28 cellular contexts compared by ENCODE assay signal in genomic region chr18:51617167-51617566, GRCh38.
DNase-seq lines count a peak whose midpoint lies in the region; ATAC-seq, FAIRE-seq and TF ChIP-seq lines count a peak whose summit lies in the region.
"Had no signal": no experiment of that assay in that cellular context is flagged by ENCODE, and none has a peak within 500 bp of the region (broad histone marks: within the 10 kb centered on the region; RNA-seq: fewer than 3 reads in every experiment).

No MANE protein-coding gene starts in this region.

- peak; percentile 62 for ATAC-seq in foreskin keratinocyte
- no peak for ATAC-seq in HepG2
- no peak for ATAC-seq in HG02981 (IDR thresholded peaks at IDR 0.05; ENCODE audit: unreplicated experiment)
- no peak for ATAC-seq in psoas muscle
- no peak for ATAC-seq in HG03378 (IDR thresholded peaks at IDR 0.05; ENCODE audit: unreplicated experiment)
- ATAC-seq: activated CD8-positive, alpha-beta T cell treated with anti-CD3 and anti-CD28 coated beads for 36 hours; gastroesophageal sphincter had no signal

- H3K9me3 ChIP-seq in HepG2 (ENCODE audit: low read length): no peaks in the 10 kb centered on the region
- H3K9me3 ChIP-seq in psoas muscle: no peaks in the 10 kb centered on the region
- H3K9me3 ChIP-seq: gastroesophageal sphincter, Peyer's patch, suprapubic skin, upper lobe of right lung had no signal

- in situ Hi-C loops in HepG2 (cut with HindIII; ENCODE audit: extremely low pct_ligation_motif_present, low pct_unique_long_range_greater_than_20kb): no loop called here

- 24% methylated on average over 4 of the region's 4 CpGs for WGBS in HepG2 (ENCODE audit: low lambda C conversion rate)
- WGBS in psoas muscle, 3 donors: 38 to 51% (median 46%) methylated on average over 4 of the region's 4 CpGs

- no peaks in the 10 kb centered on the region for H3K79me2 ChIP-seq in HepG2 (ENCODE audit: insufficient read depth, low read length)
- H3K79me2 ChIP-seq: hepatocyte had no signal

- POLR2A ChIA-PET in HepG2 (lab: Yijun Ruan, JAX): no interaction called here

- no TSS peak for BruUV-seq in HepG2 (replicated peaks; lab: Mats Ljungman, UMichigan)

- no peak for TF ChIP-seq EP300 in HepG2 (IDR thresholded peaks at IDR 0.05; ENCODE audit: low read depth in 2 of 2, low read length in 2 of 2)
- TF ChIP-seq EP300 in HepG2 (CRISPR knock-in tag; IDR thresholded peaks at IDR 0.05; ENCODE audit: borderline replicate concordance): no peak

- H3K9ac ChIP-seq in HepG2 (ENCODE audit: insufficient read depth, low read depth, low read length): no peak overlapping the region
- H3K9ac ChIP-seq: KMS-11 had no signal

- no peaks in the 10 kb centered on the region for H4K20me1 ChIP-seq in HepG2 (ENCODE audit: insufficient read depth, low read length)

- CTCF ChIA-PET in HepG2 (lab: Yijun Ruan, JAX; ENCODE audit: low intra/inter-chr PET ratio, low total read pairs): no interaction called here

- no peak overlapping the region for H3K4me2 ChIP-seq in HepG2 (ENCODE audit: low read depth, low read length)
- H3K4me2 ChIP-seq: hepatocyte, KMS-11 had no signal

- H3K4me1 ChIP-seq in foreskin keratinocyte (peaks cover 37% of the 10 kb centered on the region), HepG2 (ENCODE audit: insufficient read depth, low read length) (no peaks in the 10 kb centered on the region), psoas muscle (no peaks in the 10 kb centered on the region)
- H3K4me1 ChIP-seq: Peyer's patch, suprapubic skin, upper lobe of right lung had no signal

- no peak for TF ChIP-seq POLR2A in HepG2 (IDR thresholded peaks at IDR 0.05; ENCODE audit: insufficient read depth in 1 of 2, low read depth in 2 of 2, low read length in 2 of 2)

- no peak for TF ChIP-seq CTCF in foreskin keratinocyte (conservative IDR thresholded peaks at IDR 0.05)
- TF ChIP-seq CTCF in HepG2 (CRISPR knock-in tag; IDR thresholded peaks at IDR 0.05): no peak
- TF ChIP-seq CTCF in psoas muscle (IDR thresholded peaks at IDR 0.05): no peak

- TF ChIP-seq RAD21 in HepG2 (CRISPR knock-in tag; IDR thresholded peaks at IDR 0.05): no peak

- H3K27me3 ChIP-seq in foreskin keratinocyte: peaks cover 6% of the 10 kb centered on the region
- peaks cover 0 to 5% of the 10 kb centered on the region in 2 experiments; a peak in 1 of 5 replicates for H3K27me3 ChIP-seq in HepG2 (ENCODE audit: control insufficient read depth in 1 of 2, insufficient read depth in 2 of 2, low read length in 2 of 2)
- H3K27me3 ChIP-seq in psoas muscle (ENCODE audit: insufficient read depth in 3 of 3, low read length in 2 of 3): peaks cover 0 to 4% (median 2%) of the 10 kb centered on the region in 3 donors
- H3K27me3 ChIP-seq: Peyer's patch, upper lobe of right lung had no signal

- DNase-seq in A172 (ENCODE audit: low spot score) (peak; percentile 38), NCI-H226 (peak; percentile 77), astrocyte of the hippocampus (ENCODE audit: low read depth, low spot score) (peak; percentile 25), foreskin keratinocyte (peak; percentile 76 to 88), HepG2 (ENCODE audit: low spot score) (no peak), psoas muscle (no peak)
- DNase-seq: 8988T; activated CD8-positive, alpha-beta memory T cell treated with anti-CD3 and anti-CD28 coated beads, Interleukin-2, amount 50 U/mL, for 48 hours; activated CD8-positive, alpha-beta T cell treated with anti-CD3 and anti-CD28 coated beads for 36 hours; activated naive CD4-positive, alpha-beta T cell treated with anti-CD3 and anti-CD28 coated beads, Interleukin-2, amount 50 U/mL, for 16 hours; Calu3; CD4-positive, CD25-positive, alpha-beta regulatory T cell; central memory CD4-positive, alpha-beta T cell; DMS79; endodermal cell; GDM1; NCI-H1436; NCI-H2081 treated with DMSO at 0.1 percent for 48 hours; Peyer's patch; stimulated activated naive CD4-positive, alpha-beta T cell treated with Interleukin-2 at 50 U/mL for 16 hours; upper lobe of right lung had no signal

- H3K4me3 ChIP-seq in HepG2 (replicated peaks in 1 of 3; ENCODE audit: insufficient read depth in 1 of 3, low read depth in 2 of 3, low read length in 3 of 3) (no peak overlapping the region), psoas muscle (no peak overlapping the region)
- H3K4me3 ChIP-seq: gastroesophageal sphincter, hepatocyte, Peyer's patch, skin epidermis, suprapubic skin, upper lobe of right lung had no signal

- no peak for FAIRE-seq in HepG2 (lab: Jason Lieb, UNC)

- no peak overlapping the region for H2AFZ ChIP-seq in HepG2 (ENCODE audit: low read length)
- H2AFZ ChIP-seq: hepatocyte had no signal

- intact Hi-C loops in HepG2 (cut with micrococcal nuclease; ENCODE audit: unreplicated experiment): no loop called here
- intact Hi-C loops in psoas muscle (cut with DNase I): no loop called here

- H3K36me3 ChIP-seq in HepG2 (replicated peaks in 1 of 2; ENCODE audit: control insufficient read depth in 1 of 2, insufficient read depth in 2 of 2, low read length in 2 of 2) (no peaks in the 10 kb centered on the region), psoas muscle (ENCODE audit: insufficient read depth in 1 of 2, low read depth in 1 of 2) (no peaks in the 10 kb centered on the region)
- H3K36me3 ChIP-seq: gastroesophageal sphincter, Peyer's patch, suprapubic skin, upper lobe of right lung had no signal

- no peak overlapping the region for H3K27ac ChIP-seq in foreskin keratinocyte
- H3K27ac ChIP-seq in HepG2 (ENCODE audit: extremely low read length, insufficient read depth, low read length): no peak overlapping the region
- no peak overlapping the region for H3K27ac ChIP-seq in psoas muscle
- H3K27ac ChIP-seq: gastroesophageal sphincter, hepatocyte, KMS-11, Peyer's patch, skin epidermis, suprapubic skin, upper lobe of right lung had no signal

TF ChIP-seq in HepG2, 621 proteins besides CTCF, POLR2A, EP300 and RAD21 (continues in another document):
- TF ChIP-seq ZNF280D (CRISPR knock-in tag; IDR thresholded peaks at IDR 0.05) (no peak), ZFP37 (CRISPR knock-in tag; IDR thresholded peaks at IDR 0.05; ENCODE audit: borderline replicate concordance) (no peak), ATF2 (CRISPR knock-in tag; IDR thresholded peaks at IDR 0.05) (no peak), AKAP8 (CRISPR knock-in tag; IDR thresholded peaks at IDR 0.05) (no peak), DNMT3B (CRISPR knock-in tag; conservative IDR thresholded peaks at IDR 0.05) (no peak), ZSCAN5A (CRISPR knock-in tag; IDR thresholded peaks at IDR 0.05; ENCODE audit: borderline replicate concordance) (no peak)
- TF ChIP-seq, protein P1, sequence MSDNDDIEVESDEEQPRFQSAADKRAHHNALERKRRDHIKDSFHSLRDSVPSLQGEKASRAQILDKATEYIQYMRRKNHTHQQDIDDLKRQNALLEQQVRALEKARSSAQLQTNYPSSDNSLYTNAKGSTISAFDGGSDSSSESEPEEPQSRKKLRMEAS (IDR thresholded peaks at IDR 0.05): no peak

Comparison
In these comparisons a context has a peak if more than half of its experiments do, and no peak if none do; other contexts are left out.
1. DNase-seq: peak in A172 (single experiment), NCI-H226 (single experiment), astrocyte of the hippocampus (single experiment) and foreskin keratinocyte (2 of 2); none in HepG2 (single experiment) and psoas muscle (0 of 2).